8 cellular contexts compared by ENCODE assay signal in genomic region chr10:133520193-133520738, GRCh38. TPM values are rescaled to one million over a fixed set of nuclear protein-coding genes. Genes with fewer than 3 reads are reported as not detected.
DNase-seq lines count a peak whose midpoint lies in the region; ATAC-seq and TF ChIP-seq lines count a peak whose summit lies in the region.

No MANE protein-coding gene starts in this region.

- DNase-seq in GM06990 (ENCODE audit: extremely low read depth, insufficient read length): peak; percentile 83
- DNase-seq in LHCN-M2 (ENCODE audit: low read depth): peak; percentile 69
- DNase-seq in T-helper 22 cell (ENCODE audit: low read depth): peak; percentile 66
- DNase-seq in anterior cingulate cortex (lab: John Stamatoyannopoulos, UW): peak in 44 of 58 donors; percentile 19 to 84 (median 62)
- peak; percentile 22 for DNase-seq in iPS DF 4.7 (ENCODE audit: extremely low read depth, low spot score)
- peak; percentile 89 to 94 (median 90) for DNase-seq in stimulated activated CD4-positive, alpha-beta T cell treated with anti-CD3 and anti-CD28 coated beads, Interleukin-12 subunit alpha, Interleukin-12 subunit beta, amount 100 ng/mL, for 48 hours (ENCODE audit: low read depth in 2 of 3, low spot score in 1 of 3)

- H3K27me3 ChIP-seq in GM06990 (replicated peaks; ENCODE audit: control insufficient read depth, insufficient read depth, low read length): no peaks in the 10 kb centered on the region

- H3K4me3 ChIP-seq in GM06990 (replicated peaks; ENCODE audit: low read depth, low read length): peak overlapping the region; percentile 60

- no peaks in the 10 kb centered on the region for H3K36me3 ChIP-seq in GM06990 (ENCODE audit: control insufficient read depth, insufficient read depth, low read length)

- ATAC-seq in GM21737 (IDR thresholded peaks at IDR 0.05; ENCODE audit: unreplicated experiment): peak; percentile 98
- ATAC-seq in GM18517 (IDR thresholded peaks at IDR 0.05; ENCODE audit: unreplicated experiment): no peak

- TF ChIP-seq CTCF in GM06990 (IDR thresholded peaks at IDR 0.05; ENCODE audit: insufficient read depth, low read length, poor library complexity, severe bottlenecking): peak; percentile 88

RNA-seq across cellular contexts. Expression of gene CYP2E1, which starts 6.9 kb away (rescaled TPM):
- total RNA-seq in LHCN-M2 (2014; rRNA removed): 0.52 and 1.1 TPM in 2 replicates
- 0.40 TPM for polyA plus RNA-seq in LHCN-M2 (2012)

RNA-seq across cellular contexts. Expression of gene SYCE1, which starts 45.1 kb away (rescaled TPM):
- total RNA-seq in LHCN-M2 (2014; rRNA removed): not detected in 2 replicates
- polyA plus RNA-seq in LHCN-M2 (2012): not detected

Comparison
In these comparisons a context has a peak if more than half of its experiments do, and no peak if none do; other contexts are left out.
1. DNase-seq: peak in every context shown above with its lines; median percentile 90 in stimulated activated CD4-positive, alpha-beta T cell treated with anti-CD3 and anti-CD28 coated beads, Interleukin-12 subunit alpha, Interleukin-12 subunit beta, amount 100 ng/mL, for 48 hours; 83 in GM06990; 69 in LHCN-M2; 66 in T-helper 22 cell; 62 in anterior cingulate cortex; 22 in iPS DF 4.7.